9 cellular contexts compared by ENCODE assay signal in the genomic region with DNA sequence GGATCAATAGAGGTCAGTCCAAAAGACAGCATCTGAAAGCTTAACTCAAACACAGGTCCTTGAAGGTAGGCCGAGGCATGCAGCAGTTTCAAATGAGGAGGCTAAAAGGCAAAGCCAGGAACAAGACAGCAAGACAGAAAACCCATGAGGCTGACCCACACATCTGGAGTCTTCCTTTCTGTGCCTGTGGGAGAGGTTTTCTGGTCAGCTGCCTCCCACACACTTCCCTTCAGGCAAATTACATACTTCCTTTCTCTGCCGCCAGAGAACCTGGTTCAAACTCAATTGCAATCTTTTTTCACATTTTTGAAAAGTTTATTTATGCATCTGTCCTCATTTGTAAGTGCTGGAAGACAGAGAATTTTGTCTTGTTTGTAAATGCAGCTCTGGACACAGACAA. TPM values are rescaled to one million over a fixed set of nuclear protein-coding genes. Genes with fewer than 3 reads are reported as not detected.
DNase-seq lines count a peak whose midpoint lies in the region; ATAC-seq, FAIRE-seq and TF ChIP-seq lines count a peak whose summit lies in the region.
"Had no signal": no experiment of that assay in that cellular context is flagged by ENCODE, and none has a peak within 500 bp of the region (broad histone marks: within the 10 kb centered on the region; RNA-seq: fewer than 3 reads in every experiment).

No MANE protein-coding gene starts in this region.

- H4K20me1 ChIP-seq in DND-41 (ENCODE audit: insufficient read depth, low read length) = no peaks in the 10 kb centered on the region

- WGBS in aorta, 2 donors = 79 to 91% methylated on average over 2 of the region's 2 CpGs

- H3K4me1 ChIP-seq in DND-41 (ENCODE audit: insufficient read depth, low read length) (no peaks in the 10 kb centered on the region), skeletal muscle satellite cell (ENCODE audit: control insufficient read depth, insufficient read depth, low read length) (peaks cover 27% of the 10 kb centered on the region), aorta (ENCODE audit: control insufficient read depth in 1 of 2, insufficient read depth in 2 of 2, low read length in 2 of 2) (no peaks in the 10 kb centered on the region)

- H3K27ac ChIP-seq in DND-41 (ENCODE audit: low read length) (peak overlapping the region; percentile 32; the same call in 1 of the 2 replicates), aorta (ENCODE audit: low read depth in 1 of 2, low read length in 2 of 2) (no peak overlapping the region)
- H3K27ac ChIP-seq: thoracic aorta had no signal

- no peak overlapping the region for H2AFZ ChIP-seq in DND-41 (ENCODE audit: low read depth, low read length)

- no peak for TF ChIP-seq CTCF in DND-41 (IDR thresholded peaks at IDR 0.05; ENCODE audit: borderline replicate concordance, extremely low read depth, low read length, poor library complexity, severe bottlenecking)
- TF ChIP-seq CTCF in GM20000 (IDR thresholded peaks at IDR 0.05; ENCODE audit: extremely low read depth, missing control alignments) = no peak
- TF ChIP-seq CTCF in bronchial epithelial cell (IDR thresholded peaks at IDR 0.05; ENCODE audit: insufficient read depth, low read length, severe bottlenecking) = no peak

- ATAC-seq in DND-41 (ENCODE audit: insufficient read depth, low read depth) (no peak), HG03565 (IDR thresholded peaks at IDR 0.05; ENCODE audit: unreplicated experiment) (peak; percentile 72), aorta (ENCODE audit: low FRiP score) (no peak)

- H3K9ac ChIP-seq in DND-41 (ENCODE audit: low read depth, low read length) (no peak overlapping the region), skeletal muscle satellite cell (ENCODE audit: low read depth, low read length) (no peak overlapping the region)

- H3K27me3 ChIP-seq in DND-41 (ENCODE audit: insufficient read depth, low read length, poor library complexity) (no peaks in the 10 kb centered on the region), bronchial epithelial cell (ENCODE audit: control insufficient read depth, insufficient read depth, low read length) (no peaks in the 10 kb centered on the region), skeletal muscle satellite cell (ENCODE audit: control insufficient read depth, insufficient read depth, low read length) (no peaks in the 10 kb centered on the region), aorta (ENCODE audit: control insufficient read depth in 1 of 2, insufficient read depth in 2 of 2, low read length in 1 of 2) (no peaks in the 10 kb centered on the region)

- DNase-seq in DND-41 (no peak), GM20000 (ENCODE audit: low spot score) (peak; percentile 66), bronchial epithelial cell (ENCODE audit: low read depth) (peak; percentile 46), iPS-NIHi11 (ENCODE audit: low spot score) (no peak), NCI-H774 (lab: John Stamatoyannopoulos, UW) (no peak), aorta (no peak)

- H3K36me3 ChIP-seq in DND-41 (ENCODE audit: insufficient read depth, low read length) (peaks cover 72% of the 10 kb centered on the region), bronchial epithelial cell (ENCODE audit: control insufficient read depth, insufficient read depth, low read length) (no peaks in the 10 kb centered on the region), skeletal muscle satellite cell (ENCODE audit: insufficient read depth, low read length) (peaks cover 65% of the 10 kb centered on the region), aorta (ENCODE audit: control insufficient read depth in 1 of 2, insufficient read depth in 2 of 2, low read length in 1 of 2) (no peaks in the 10 kb centered on the region)
- H3K36me3 ChIP-seq: thoracic aorta had no signal

- no peaks in the 10 kb centered on the region for H3K79me2 ChIP-seq in DND-41 (ENCODE audit: insufficient read depth, low read length)

- no peaks in the 10 kb centered on the region for H3K9me3 ChIP-seq in DND-41 (ENCODE audit: insufficient read depth, low read length, severe bottlenecking)
- no peaks in the 10 kb centered on the region for H3K9me3 ChIP-seq in skeletal muscle satellite cell (replicated peaks; ENCODE audit: low read length)
- H3K9me3 ChIP-seq in aorta (ENCODE audit: control insufficient read depth, low read length) = no peaks in the 10 kb centered on the region
- H3K9me3 ChIP-seq: thoracic aorta had no signal

- intact Hi-C loops in aorta (cut with DNase I) = no loop called here

- H3K4me2 ChIP-seq in DND-41 (ENCODE audit: insufficient read depth, low read length) (no peak overlapping the region), skeletal muscle satellite cell (ENCODE audit: low read length) (peak overlapping the region; percentile 27)

- no peak for FAIRE-seq in bronchial epithelial cell (lab: Jason Lieb, UNC)

- H3K4me3 ChIP-seq in DND-41 (ENCODE audit: low read depth in 1 of 2, low read length in 2 of 2) (no peak overlapping the region), bronchial epithelial cell (ENCODE audit: low read depth, low read length) (no peak overlapping the region), skeletal muscle satellite cell (ENCODE audit: low read length) (no peak overlapping the region), aorta (ENCODE audit: low read length in 2 of 2) (no peak overlapping the region)
- H3K4me3 ChIP-seq: thoracic aorta had no signal

RNA-seq across cellular contexts. Expression of gene CRTAM, which starts 29.8 kb away (rescaled TPM):
- total RNA-seq in bronchial epithelial cell = 0.79 TPM in 1 of 2 replicates, not detected in the other
- total RNA-seq in skeletal muscle satellite cell (2012; rRNA removed) = 1.1 TPM in 1 of 2 replicates, not detected in the other
- 1 to 10 TPM in 1 of 2 donors, under 1 TPM in 1; 0.26 to 1.1 TPM for total RNA-seq in aorta
- not detected for polyA plus RNA-seq in aorta

Comparison
In these comparisons a context has a peak if more than half of its experiments do, and no peak if none do; other contexts are left out.
1. DNase-seq: peak in GM20000 (single experiment) and bronchial epithelial cell (single experiment); none in DND-41 (single experiment), iPS-NIHi11 (single experiment), NCI-H774 (single experiment) and aorta (0 of 2).